In genomic region chr13:32666990-32667571, GRCh38 we compare ENCODE assay signal across 18 cellular contexts.
DNase-seq lines count a peak whose midpoint lies in the region; ATAC-seq and TF ChIP-seq lines count a peak whose summit lies in the region.
"Had no signal": no experiment of that assay in that cellular context is flagged by ENCODE, and none has a peak within 500 bp of the region (broad histone marks: within the 10 kb centered on the region; RNA-seq: fewer than 3 reads in every experiment).

No MANE protein-coding gene starts in this region.

- H3K4me3 ChIP-seq in thyroid gland (replicated peaks in 1 of 3) (no peak overlapping the region), PC-9 (no peak overlapping the region)

- H3K27me3 ChIP-seq in thyroid gland (no peaks in the 10 kb centered on the region), PC-9 (ENCODE audit: insufficient read depth, low read depth) (no peaks in the 10 kb centered on the region)

- TF ChIP-seq POLR2A in thyroid gland (IDR thresholded peaks at IDR 0.05): no peak

- H3K27ac ChIP-seq in thyroid gland: no peak overlapping the region
- no peak overlapping the region; the same call in 1 of the 2 replicates for H3K27ac ChIP-seq in PC-9

- H3K4me1 ChIP-seq in thyroid gland (no peaks in the 10 kb centered on the region), PC-9 (replicated peaks; ENCODE audit: insufficient read depth) (no peaks in the 10 kb centered on the region)

- H3K9me3 ChIP-seq in thyroid gland (no peaks in the 10 kb centered on the region), PC-9 (ENCODE audit: insufficient read depth, low read depth) (no peaks in the 10 kb centered on the region)

- no peaks in the 10 kb centered on the region for H4K20me1 ChIP-seq in PC-9 (ENCODE audit: insufficient read depth)

- no peak overlapping the region for H2AFZ ChIP-seq in PC-9

- H3K4me1 Mint-ChIP-seq in activated T-cell treated with anti-CD3 and anti-CD28 coated beads, Interleukin-2, amount 50 U/mL, for 24 hours (ENCODE audit: low read depth): peaks cover 5% of the 10 kb centered on the region
- H3K4me1 Mint-ChIP-seq in T-cell: peaks cover 12 to 19% (median 12%) of the 10 kb centered on the region in 3 donors
- H3K4me1 Mint-ChIP-seq: B cell had no signal

- POLR2A ChIA-PET in T-cell (lab: Charles Lee) (interaction anchor here in 1 of 2 donors (0.6 kb wide), 1 partner anchor 75 kb away, joined by 6 read pairs; no protein-coding TSS in a partner anchor), PC-9 (lab: Charles Lee; ENCODE audit: unreplicated experiment) (no interaction called here)

- 94 to 96% methylated on average over 4 of the region's 4 CpGs for WGBS in thyroid gland, 2 donors

- no peak for TF ChIP-seq CTCF in thyroid gland (IDR thresholded peaks at IDR 0.05)
- TF ChIP-seq CTCF in PC-9 (conservative IDR thresholded peaks at IDR 0.05): no peak

- H3K4me2 ChIP-seq in PC-9: no peak overlapping the region

- H3K36me3 ChIP-seq in thyroid gland (no peaks in the 10 kb centered on the region), PC-9 (ENCODE audit: low read depth) (peaks cover 5% of the 10 kb centered on the region; the same call in 1 of the 2 replicates)

- no peak overlapping the region for H3K4me3 Mint-ChIP-seq in activated T-cell treated with anti-CD3 and anti-CD28 coated beads, Interleukin-2, amount 50 U/mL, for 24 hours
- no peak overlapping the region for H3K4me3 Mint-ChIP-seq in T-cell
- H3K4me3 Mint-ChIP-seq: B cell had no signal

- no peaks in the 10 kb centered on the region for H3K9me3 Mint-ChIP-seq in activated T-cell treated with anti-CD3 and anti-CD28 coated beads, Interleukin-2, amount 50 U/mL, for 24 hours
- no peaks in the 10 kb centered on the region for H3K9me3 Mint-ChIP-seq in T-cell

- 0 out of 2 replicates have a peak, but pooled peaks cover 3% of the 10 kb centered on the region for H3K9me2 ChIP-seq in PC-9 (ENCODE audit: insufficient read depth)

- peaks cover 53% of the 10 kb centered on the region for H3K36me3 Mint-ChIP-seq in activated T-cell treated with anti-CD3 and anti-CD28 coated beads, Interleukin-2, amount 50 U/mL, for 24 hours (ENCODE audit: low read depth)
- peaks cover 18% of the 10 kb centered on the region for H3K36me3 Mint-ChIP-seq in T-cell

- peaks cover 14% of the 10 kb centered on the region; the same call in 1 of the 2 replicates for H3F3A ChIP-seq in PC-9 (ENCODE audit: insufficient read depth, low read depth)

- no peak for ATAC-seq in T-cell (replicated peaks in 1 of 4)
- ATAC-seq in left colon: peak; percentile 83
- no peak for ATAC-seq in HG02798 (IDR thresholded peaks at IDR 0.05; ENCODE audit: poor library complexity, unreplicated experiment)

- no TSS peak for BruUV-seq in PC-9 (replicated peaks; lab: Mats Ljungman, UMichigan)

- peaks cover 5% of the 10 kb centered on the region; the same call in 1 of the 2 replicates for H3K79me2 ChIP-seq in PC-9 (ENCODE audit: low read depth)

- intact Hi-C loops in left colon (cut with DNase I, micrococcal nuclease) (no loop called here), thyroid gland (cut with DNase I) (no loop called here), PC-9 (cut with micrococcal nuclease; ENCODE audit: unreplicated experiment) (no loop called here)

- no peak for DNase-seq in activated T-cell treated with anti-CD3 and anti-CD28 coated beads, Interleukin-2, amount 50 U/mL, for 24 hours
- no peak for DNase-seq in activated T-cell treated with anti-CD3 and anti-CD28 coated beads, Interleukin-2, amount 50 U/mL, for 1 hour
- DNase-seq in T-cell: no peak
- DNase-seq in left colon: no peak
- peak; percentile 32 to 34 for DNase-seq in thyroid gland
- DNase-seq in stimulated activated CD4-positive, alpha-beta T cell treated with anti-CD3 and anti-CD28 coated beads, Interleukin-4, amount 100 ng/mL, for 1 hour: no peak
- DNase-seq in PC-9: no peak
- DNase-seq: 8988T, DMS53, KBM-7, NCI-H1105 treated with DMSO at 0.1 percent for 48 hours, NCI-H1694, NCI-H2227 treated with DMSO at 0.1 percent for 48 hours, NCI-H510A treated with DMSO at 0.1 percent for 48 hours, NCI-H774, Right ventricle myocardium superior had no signal

- no peaks in the 10 kb centered on the region for H3K27me3 Mint-ChIP-seq in activated T-cell treated with anti-CD3 and anti-CD28 coated beads, Interleukin-2, amount 50 U/mL, for 24 hours
- H3K27me3 Mint-ChIP-seq in T-cell: no peaks in the 10 kb centered on the region
- H3K27me3 Mint-ChIP-seq: B cell had no signal

- CTCF ChIA-PET in T-cell (lab: Charles Lee) (interaction anchor here (0.6 to 4.4 kb wide), 4 partner anchors 18 to 289 kb away, joined by 3 to 36 read pairs (median 4); no protein-coding TSS in a partner anchor), PC-9 (lab: Charles Lee) (interaction anchor here (0.5 kb wide), 1 partner anchor 456 kb away, joined by 7 read pairs; no protein-coding TSS in a partner anchor)

- peak overlapping the region; percentile 2 for H3K27ac Mint-ChIP-seq in activated T-cell treated with anti-CD3 and anti-CD28 coated beads, Interleukin-2, amount 50 U/mL, for 24 hours
- peak overlapping the region; percentile 46 to 63 for H3K27ac Mint-ChIP-seq in T-cell
- H3K27ac Mint-ChIP-seq: B cell had no signal

Comparison
In these comparisons a context has a peak if more than half of its experiments do, and no peak if none do; other contexts are left out.
1. DNase-seq: peak in thyroid gland (2 of 2); none in activated T-cell treated with anti-CD3 and anti-CD28 coated beads, Interleukin-2, amount 50 U/mL, for 24 hours (single experiment), activated T-cell treated with anti-CD3 and anti-CD28 coated beads, Interleukin-2, amount 50 U/mL, for 1 hour (single experiment), T-cell (0 of 34), left colon (0 of 2), stimulated activated CD4-positive, alpha-beta T cell treated with anti-CD3 and anti-CD28 coated beads, Interleukin-4, amount 100 ng/mL, for 1 hour (single experiment) and PC-9 (0 of 2).